Comparison of ENCODE assay signal across 1 cellular context in the genomic region with DNA sequence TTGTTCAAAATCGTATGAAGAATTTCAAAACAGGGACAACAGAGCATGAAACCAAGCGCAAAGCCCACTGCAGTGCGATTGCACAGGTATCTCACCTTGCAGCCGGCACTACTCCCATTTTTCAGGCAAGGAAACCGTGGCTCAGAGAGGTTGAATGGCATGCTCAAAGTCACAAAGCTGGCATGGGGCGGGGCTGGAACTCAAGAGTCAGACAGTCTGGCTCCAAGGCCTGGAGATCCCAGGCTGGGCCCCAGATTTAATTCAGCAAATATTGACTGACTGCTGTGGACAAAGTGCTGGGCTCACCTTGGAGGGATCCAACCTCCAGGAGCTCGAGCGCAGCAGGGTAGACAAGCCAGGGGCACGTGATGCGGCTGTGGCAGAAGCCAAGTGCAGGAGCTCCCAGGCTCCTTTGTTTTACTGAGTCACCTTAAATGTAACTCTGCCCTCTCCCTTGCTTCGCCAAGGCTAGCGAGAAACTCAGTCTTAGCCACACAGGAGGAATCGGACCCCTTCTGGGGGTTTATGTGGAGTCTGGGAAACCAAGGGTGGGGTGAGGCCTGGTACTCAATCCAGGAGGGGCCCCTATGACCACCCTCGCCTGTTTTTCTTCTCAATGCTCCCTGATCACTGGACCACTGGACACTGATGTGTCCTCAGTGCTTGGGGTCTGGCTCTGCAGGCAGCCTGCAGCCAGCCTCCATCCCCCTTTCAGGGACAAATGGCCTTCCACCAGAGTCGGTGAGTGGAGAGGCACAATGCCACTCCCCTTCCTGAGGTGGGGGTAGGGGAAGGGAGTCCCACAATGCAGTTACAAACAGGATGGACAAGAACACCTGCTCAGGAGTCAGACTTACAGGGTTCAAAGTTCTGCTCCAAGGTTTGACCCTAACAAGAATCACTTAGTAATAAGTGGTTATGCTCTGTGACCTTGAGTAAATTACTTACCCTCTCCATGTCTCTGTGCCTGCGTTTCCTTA.
TF ChIP-seq lines count a peak whose summit lies in the region.

No MANE protein-coding gene starts in this region.

TF ChIP-seq in HepG2, 621 proteins besides CTCF, POLR2A, EP300 and RAD21 (continued from another document and continues in another):
- TF ChIP-seq, protein P1, sequence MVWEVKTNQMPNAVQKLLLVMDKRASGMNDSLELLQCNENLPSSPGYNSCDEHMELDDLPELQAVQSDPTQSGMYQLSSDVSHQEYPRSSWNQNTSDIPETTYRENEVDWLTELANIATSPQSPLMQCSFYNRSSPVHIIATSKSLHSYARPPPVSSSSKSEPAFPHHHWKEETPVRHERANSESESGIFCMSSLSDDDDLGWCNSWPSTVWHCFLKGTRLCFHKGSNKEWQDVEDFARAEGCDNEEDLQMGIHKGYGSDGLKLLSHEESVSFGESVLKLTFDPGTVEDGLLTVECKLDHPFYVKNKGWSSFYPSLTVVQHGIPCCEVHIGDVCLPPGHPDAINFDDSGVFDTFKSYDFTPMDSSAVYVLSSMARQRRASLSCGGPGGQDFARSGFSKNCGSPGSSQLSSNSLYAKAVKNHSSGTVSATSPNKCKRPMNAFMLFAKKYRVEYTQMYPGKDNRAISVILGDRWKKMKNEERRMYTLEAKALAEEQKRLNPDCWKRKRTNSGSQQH (CRISPR knock-in tag; IDR thresholded peaks at IDR 0.05; ENCODE audit: low read depth): peak; percentile 59; the same call in 1 of the 2 replicates
- TF ChIP-seq THYN1 (CRISPR knock-in tag; IDR thresholded peaks at IDR 0.05; ENCODE audit: borderline replicate concordance, low read depth) (no peak), HNF4G (IDR thresholded peaks at IDR 0.05; ENCODE audit: borderline replicate concordance, low read depth, low read length) (peak; percentile 84; the same call in 1 of the 2 replicates), HNF4G (CRISPR knock-in tag; IDR thresholded peaks at IDR 0.05; ENCODE audit: borderline replicate concordance, low read depth) (peak; percentile 48; the same call in 1 of the 2 replicates), FOXJ3 (CRISPR knock-in tag; IDR thresholded peaks at IDR 0.05; ENCODE audit: borderline replicate concordance) (peak; percentile 93), HNF4A (CRISPR knock-in tag; IDR thresholded peaks at IDR 0.05) (peak; percentile 87), KDM5B (CRISPR knock-in tag; IDR thresholded peaks at IDR 0.05; ENCODE audit: borderline replicate concordance) (no peak), REL (CRISPR knock-in tag; conservative IDR thresholded peaks at IDR 0.05) (0 out of 2 replicates have a peak, but pooled peaks have one; percentile 28), HNRNPUL1 (IDR thresholded peaks at IDR 0.05; ENCODE audit: low read depth, low read length) (no peak), FOXP1 (IDR thresholded peaks at IDR 0.05) (no peak), FOXP1 (CRISPR knock-in tag; IDR thresholded peaks at IDR 0.05) (peak; percentile 72), MEIS1 (CRISPR knock-in tag; IDR thresholded peaks at IDR 0.05; ENCODE audit: borderline replicate concordance) (no peak), MAFG (CRISPR knock-in tag; IDR thresholded peaks at IDR 0.05) (no peak), GATA4 (IDR thresholded peaks at IDR 0.05; ENCODE audit: borderline replicate concordance, low read depth) (peak; percentile 72; the same call in 1 of the 2 replicates), ZNF775 (CRISPR knock-in tag; IDR thresholded peaks at IDR 0.05; ENCODE audit: borderline replicate concordance) (0 out of 2 replicates have a peak, but pooled peaks have one; percentile 60), ZNF570 (CRISPR knock-in tag; IDR thresholded peaks at IDR 0.05; ENCODE audit: borderline replicate concordance) (no peak), TGIF2 (CRISPR knock-in tag; IDR thresholded peaks at IDR 0.05) (peak; percentile 42; the same call in 1 of the 2 replicates), HOXA7 (CRISPR knock-in tag; IDR thresholded peaks at IDR 0.05) (no peak), DR1 (CRISPR knock-in tag; IDR thresholded peaks at IDR 0.05) (peak; percentile 34; the same call in 1 of the 2 replicates), ZNF562 (CRISPR knock-in tag; IDR thresholded peaks at IDR 0.05; ENCODE audit: borderline replicate concordance) (no peak), ZNF792 (CRISPR knock-in tag; IDR thresholded peaks at IDR 0.05) (peak; percentile 73; the same call in 1 of the 2 replicates), GABPA (IDR thresholded peaks at IDR 0.05; ENCODE audit: low read depth, low read length) (no peak), GABPA (CRISPR knock-in tag; IDR thresholded peaks at IDR 0.05; ENCODE audit: low read depth) (no peak), ZNF724P (CRISPR knock-in tag; IDR thresholded peaks at IDR 0.05; ENCODE audit: borderline replicate concordance) (no peak), NFRKB (IDR thresholded peaks at IDR 0.05) (no peak), PCBP1 (IDR thresholded peaks at IDR 0.05; ENCODE audit: borderline replicate concordance, low read depth, low read length) (no peak), YY1 (IDR thresholded peaks at IDR 0.05; ENCODE audit: insufficient read depth, insufficient replicate concordance, low read depth, low read length) (peak; percentile 23), ERF (CRISPR knock-in tag; IDR thresholded peaks at IDR 0.05) (peak; percentile 91)
- TF ChIP-seq, protein P2, sequence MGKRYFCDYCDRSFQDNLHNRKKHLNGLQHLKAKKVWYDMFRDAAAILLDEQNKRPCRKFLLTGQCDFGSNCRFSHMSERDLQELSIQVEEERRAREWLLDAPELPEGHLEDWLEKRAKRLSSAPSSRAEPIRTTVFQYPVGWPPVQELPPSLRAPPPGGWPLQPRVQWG (CRISPR knock-in tag; IDR thresholded peaks at IDR 0.05; ENCODE audit: borderline replicate concordance, low read depth): no peak
- TF ChIP-seq, protein P3, sequence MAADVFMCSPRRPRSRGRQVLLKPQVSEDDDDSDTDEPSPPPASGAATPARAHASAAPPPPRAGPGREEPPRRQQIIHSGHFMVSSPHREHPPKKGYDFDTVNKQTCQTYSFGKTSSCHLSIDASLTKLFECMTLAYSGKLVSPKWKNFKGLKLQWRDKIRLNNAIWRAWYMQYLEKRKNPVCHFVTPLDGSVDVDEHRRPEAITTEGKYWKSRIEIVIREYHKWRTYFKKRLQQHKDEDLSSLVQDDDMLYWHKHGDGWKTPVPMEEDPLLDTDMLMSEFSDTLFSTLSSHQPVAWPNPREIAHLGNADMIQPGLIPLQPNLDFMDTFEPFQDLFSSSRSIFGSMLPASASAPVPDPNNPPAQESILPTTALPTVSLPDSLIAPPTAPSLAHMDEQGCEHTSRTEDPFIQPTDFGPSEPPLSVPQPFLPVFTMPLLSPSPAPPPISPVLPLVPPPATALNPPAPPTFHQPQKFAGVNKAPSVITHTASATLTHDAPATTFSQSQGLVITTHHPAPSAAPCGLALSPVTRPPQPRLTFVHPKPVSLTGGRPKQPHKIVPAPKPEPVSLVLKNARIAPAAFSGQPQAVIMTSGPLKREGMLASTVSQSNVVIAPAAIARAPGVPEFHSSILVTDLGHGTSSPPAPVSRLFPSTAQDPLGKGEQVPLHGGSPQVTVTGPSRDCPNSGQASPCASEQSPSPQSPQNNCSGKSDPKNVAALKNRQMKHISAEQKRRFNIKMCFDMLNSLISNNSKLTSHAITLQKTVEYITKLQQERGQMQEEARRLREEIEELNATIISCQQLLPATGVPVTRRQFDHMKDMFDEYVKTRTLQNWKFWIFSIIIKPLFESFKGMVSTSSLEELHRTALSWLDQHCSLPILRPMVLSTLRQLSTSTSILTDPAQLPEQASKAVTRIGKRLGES (CRISPR knock-in tag; IDR thresholded peaks at IDR 0.05; ENCODE audit: borderline replicate concordance): peak; percentile 96
- TF ChIP-seq, protein P4, sequence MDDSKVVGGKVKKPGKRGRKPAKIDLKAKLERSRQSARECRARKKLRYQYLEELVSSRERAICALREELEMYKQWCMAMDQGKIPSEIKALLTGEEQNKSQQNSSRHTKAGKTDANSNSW (CRISPR knock-in tag; IDR thresholded peaks at IDR 0.05; ENCODE audit: borderline replicate concordance): no peak
- TF ChIP-seq, protein P5, sequence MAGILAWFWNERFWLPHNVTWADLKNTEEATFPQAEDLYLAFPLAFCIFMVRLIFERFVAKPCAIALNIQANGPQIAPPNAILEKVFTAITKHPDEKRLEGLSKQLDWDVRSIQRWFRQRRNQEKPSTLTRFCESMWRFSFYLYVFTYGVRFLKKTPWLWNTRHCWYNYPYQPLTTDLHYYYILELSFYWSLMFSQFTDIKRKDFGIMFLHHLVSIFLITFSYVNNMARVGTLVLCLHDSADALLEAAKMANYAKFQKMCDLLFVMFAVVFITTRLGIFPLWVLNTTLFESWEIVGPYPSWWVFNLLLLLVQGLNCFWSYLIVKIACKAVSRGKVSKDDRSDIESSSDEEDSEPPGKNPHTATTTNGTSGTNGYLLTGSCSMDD (CRISPR knock-in tag; IDR thresholded peaks at IDR 0.05): no peak
- TF ChIP-seq, protein P6, sequence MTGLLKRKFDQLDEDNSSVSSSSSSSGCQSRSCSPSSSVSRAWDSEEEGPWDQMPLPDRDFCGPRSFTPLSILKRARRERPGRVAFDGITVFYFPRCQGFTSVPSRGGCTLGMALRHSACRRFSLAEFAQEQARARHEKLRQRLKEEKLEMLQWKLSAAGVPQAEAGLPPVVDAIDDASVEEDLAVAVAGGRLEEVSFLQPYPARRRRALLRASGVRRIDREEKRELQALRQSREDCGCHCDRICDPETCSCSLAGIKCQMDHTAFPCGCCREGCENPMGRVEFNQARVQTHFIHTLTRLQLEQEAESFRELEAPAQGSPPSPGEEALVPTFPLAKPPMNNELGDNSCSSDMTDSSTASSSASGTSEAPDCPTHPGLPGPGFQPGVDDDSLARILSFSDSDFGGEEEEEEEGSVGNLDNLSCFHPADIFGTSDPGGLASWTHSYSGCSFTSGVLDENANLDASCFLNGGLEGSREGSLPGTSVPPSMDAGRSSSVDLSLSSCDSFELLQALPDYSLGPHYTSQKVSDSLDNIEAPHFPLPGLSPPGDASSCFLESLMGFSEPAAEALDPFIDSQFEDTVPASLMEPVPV (CRISPR knock-in tag; IDR thresholded peaks at IDR 0.05): peak; percentile 61; the same call in 1 of the 2 replicates
- TF ChIP-seq, protein P7, sequence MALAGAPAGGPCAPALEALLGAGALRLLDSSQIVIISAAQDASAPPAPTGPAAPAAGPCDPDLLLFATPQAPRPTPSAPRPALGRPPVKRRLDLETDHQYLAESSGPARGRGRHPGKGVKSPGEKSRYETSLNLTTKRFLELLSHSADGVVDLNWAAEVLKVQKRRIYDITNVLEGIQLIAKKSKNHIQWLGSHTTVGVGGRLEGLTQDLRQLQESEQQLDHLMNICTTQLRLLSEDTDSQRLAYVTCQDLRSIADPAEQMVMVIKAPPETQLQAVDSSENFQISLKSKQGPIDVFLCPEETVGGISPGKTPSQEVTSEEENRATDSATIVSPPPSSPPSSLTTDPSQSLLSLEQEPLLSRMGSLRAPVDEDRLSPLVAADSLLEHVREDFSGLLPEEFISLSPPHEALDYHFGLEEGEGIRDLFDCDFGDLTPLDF (CRISPR knock-in tag; IDR thresholded peaks at IDR 0.05): peak; percentile 53; the same call in 1 of the 2 replicates
- TF ChIP-seq, protein P8, sequence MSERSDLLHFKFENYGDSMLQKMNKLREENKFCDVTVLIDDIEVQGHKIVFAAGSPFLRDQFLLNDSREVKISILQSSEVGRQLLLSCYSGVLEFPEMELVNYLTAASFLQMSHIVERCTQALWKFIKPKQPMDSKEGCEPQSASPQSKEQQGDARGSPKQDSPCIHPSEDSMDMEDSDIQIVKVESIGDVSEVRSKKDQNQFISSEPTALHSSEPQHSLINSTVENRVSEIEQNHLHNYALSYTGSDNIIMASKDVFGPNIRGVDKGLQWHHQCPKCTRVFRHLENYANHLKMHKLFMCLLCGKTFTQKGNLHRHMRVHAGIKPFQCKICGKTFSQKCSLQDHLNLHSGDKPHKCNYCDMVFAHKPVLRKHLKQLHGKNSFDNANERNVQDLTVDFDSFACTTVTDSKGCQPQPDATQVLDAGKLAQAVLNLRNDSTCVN (CRISPR knock-in tag; IDR thresholded peaks at IDR 0.05; ENCODE audit: borderline replicate concordance): peak; percentile 74
- TF ChIP-seq, protein P9, sequence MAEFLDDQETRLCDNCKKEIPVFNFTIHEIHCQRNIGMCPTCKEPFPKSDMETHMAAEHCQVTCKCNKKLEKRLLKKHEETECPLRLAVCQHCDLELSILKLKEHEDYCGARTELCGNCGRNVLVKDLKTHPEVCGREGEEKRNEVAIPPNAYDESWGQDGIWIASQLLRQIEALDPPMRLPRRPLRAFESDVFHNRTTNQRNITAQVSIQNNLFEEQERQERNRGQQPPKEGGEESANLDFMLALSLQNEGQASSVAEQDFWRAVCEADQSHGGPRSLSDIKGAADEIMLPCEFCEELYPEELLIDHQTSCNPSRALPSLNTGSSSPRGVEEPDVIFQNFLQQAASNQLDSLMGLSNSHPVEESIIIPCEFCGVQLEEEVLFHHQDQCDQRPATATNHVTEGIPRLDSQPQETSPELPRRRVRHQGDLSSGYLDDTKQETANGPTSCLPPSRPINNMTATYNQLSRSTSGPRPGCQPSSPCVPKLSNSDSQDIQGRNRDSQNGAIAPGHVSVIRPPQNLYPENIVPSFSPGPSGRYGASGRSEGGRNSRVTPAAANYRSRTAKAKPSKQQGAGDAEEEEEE (CRISPR knock-in tag; IDR thresholded peaks at IDR 0.05; ENCODE audit: borderline replicate concordance): no peak
- TF ChIP-seq, protein P10, sequence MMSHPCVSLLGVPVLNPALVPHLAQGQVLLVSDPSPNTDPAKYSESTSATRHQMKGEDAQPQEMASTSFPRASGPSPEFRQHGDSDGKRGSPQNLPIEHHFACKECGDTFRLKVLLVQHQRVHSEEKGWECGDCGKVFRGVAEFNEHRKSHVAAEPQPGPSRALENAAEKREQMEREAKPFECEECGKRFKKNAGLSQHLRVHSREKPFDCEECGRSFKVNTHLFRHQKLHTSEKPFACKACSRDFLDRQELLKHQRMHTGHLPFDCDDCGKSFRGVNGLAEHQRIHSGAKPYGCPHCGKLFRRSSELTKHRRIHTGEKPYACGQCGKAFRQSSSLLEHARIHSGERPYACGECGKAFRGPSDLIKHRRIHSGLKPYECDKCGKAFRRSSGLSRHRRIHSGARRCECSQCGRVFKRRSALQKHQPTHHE (CRISPR knock-in tag; IDR thresholded peaks at IDR 0.05; ENCODE audit: borderline replicate concordance): no peak
